ENCODE assay signal across 28 cellular contexts in genomic region chr1:236860096-236860495, GRCh38.
"Had no signal": no experiment of that assay in that cellular context is flagged by ENCODE, and none has a peak within 500 bp of the region (broad histone marks: within the 10 kb centered on the region; RNA-seq: fewer than 3 reads in every experiment).

No MANE protein-coding gene starts in this region.

- H3K36me3 ChIP-seq: pancreas, uterus had no signal

- H3K4me3 ChIP-seq: lung, mucosa of descending colon, pancreas, prostate gland, skin epidermis, stomach, testis, thyroid gland, uterus had no signal

- H3K4me3 Mint-ChIP-seq: immature natural killer cell; nephron; neural crest cell; stimulated activated naive B cell treated with anti-CD40 and anti-IgM and Interleukin-4, amounts not matched to agents 10 μg/mL and 1 μg/mL and 100 μg/mL, for 72 hours; type B pancreatic cell had no signal

- DNase-seq: hypothalamus; immature natural killer cell; left ventricle myocardium superior; midbrain; mucosa of descending colon; naive thymus-derived CD8-positive, alpha-beta T cell; nucleus accumbens; pancreas; posterior cingulate gyrus; retina; right cardiac atrium; stimulated activated CD4-positive, alpha-beta T cell treated with anti-CD3 and anti-CD28 coated beads, Interleukin-12 subunit alpha, Interleukin-12 subunit beta, amount 100 ng/mL, for 4 hours; stimulated activated CD4-positive, alpha-beta T cell treated with anti-CD3 and anti-CD28 coated beads, Interleukin-15, amount 100 ng/mL, for 24 hours; stimulated activated CD4-positive, alpha-beta T cell treated with anti-CD3 and anti-CD28 coated beads, Interleukin-2, amount 100 ng/mL, for 24 hours; stimulated activated CD4-positive, alpha-beta T cell treated with anti-CD3 and anti-CD28 coated beads, Interleukin-4, amount 100 ng/mL, for 1 hour; stimulated activated naive B cell treated with anti-CD40 and anti-IgM and Interleukin-4, amounts not matched to agents 10 μg/mL and 1 μg/mL and 100 μg/mL, for 72 hours; stimulated activated naive CD8-positive, alpha-beta T cell treated with anti-CD3 and anti-CD28 coated beads, Interleukin-15, Interleukin-2, amounts not matched to agents 100 U/mL and 50 U/mL, for 24 hours; stomach; testis; thyroid gland; uterus had no signal

- H3K27me3 ChIP-seq: pancreas, stomach, testis, thyroid gland, uterus had no signal

- H3K9me3 Mint-ChIP-seq: immature natural killer cell, nephron, type B pancreatic cell had no signal

- H3K4me1 ChIP-seq: prostate gland, uterus had no signal

- H3K4me1 Mint-ChIP-seq: nephron, neural crest cell had no signal

- H3K27ac Mint-ChIP-seq: immature natural killer cell; nephron; stimulated activated naive B cell treated with anti-CD40 and anti-IgM and Interleukin-4, amounts not matched to agents 10 μg/mL and 1 μg/mL and 100 μg/mL, for 72 hours; type B pancreatic cell had no signal

- H3K9me3 ChIP-seq: mucosa of descending colon, pancreas, prostate gland, stomach, testis, thyroid gland, uterus had no signal

- ATAC-seq: left ventricle myocardium superior; mucosa of descending colon; naive thymus-derived CD8-positive, alpha-beta T cell; pancreas; right cardiac atrium; sciatic nerve; stimulated activated naive B cell treated with anti-CD40 and anti-IgM and Interleukin-4, amounts not matched to agents 10 μg/mL and 1 μg/mL and 100 μg/mL, for 72 hours; stimulated activated naive CD8-positive, alpha-beta T cell treated with anti-CD3 and anti-CD28 coated beads, Interleukin-15, Interleukin-2, amounts not matched to agents 100 U/mL and 50 U/mL, for 24 hours had no signal

- H3K27ac ChIP-seq: pancreas, prostate gland, skin epidermis, testis, thyroid gland had no signal

- H3K27me3 Mint-ChIP-seq: naive thymus-derived CD8-positive, alpha-beta T cell; stimulated activated naive B cell treated with anti-CD40 and anti-IgM and Interleukin-4, amounts not matched to agents 10 μg/mL and 1 μg/mL and 100 μg/mL, for 72 hours; type B pancreatic cell had no signal
